ENCODE assay signal across 8 cellular contexts in the genomic region with DNA sequence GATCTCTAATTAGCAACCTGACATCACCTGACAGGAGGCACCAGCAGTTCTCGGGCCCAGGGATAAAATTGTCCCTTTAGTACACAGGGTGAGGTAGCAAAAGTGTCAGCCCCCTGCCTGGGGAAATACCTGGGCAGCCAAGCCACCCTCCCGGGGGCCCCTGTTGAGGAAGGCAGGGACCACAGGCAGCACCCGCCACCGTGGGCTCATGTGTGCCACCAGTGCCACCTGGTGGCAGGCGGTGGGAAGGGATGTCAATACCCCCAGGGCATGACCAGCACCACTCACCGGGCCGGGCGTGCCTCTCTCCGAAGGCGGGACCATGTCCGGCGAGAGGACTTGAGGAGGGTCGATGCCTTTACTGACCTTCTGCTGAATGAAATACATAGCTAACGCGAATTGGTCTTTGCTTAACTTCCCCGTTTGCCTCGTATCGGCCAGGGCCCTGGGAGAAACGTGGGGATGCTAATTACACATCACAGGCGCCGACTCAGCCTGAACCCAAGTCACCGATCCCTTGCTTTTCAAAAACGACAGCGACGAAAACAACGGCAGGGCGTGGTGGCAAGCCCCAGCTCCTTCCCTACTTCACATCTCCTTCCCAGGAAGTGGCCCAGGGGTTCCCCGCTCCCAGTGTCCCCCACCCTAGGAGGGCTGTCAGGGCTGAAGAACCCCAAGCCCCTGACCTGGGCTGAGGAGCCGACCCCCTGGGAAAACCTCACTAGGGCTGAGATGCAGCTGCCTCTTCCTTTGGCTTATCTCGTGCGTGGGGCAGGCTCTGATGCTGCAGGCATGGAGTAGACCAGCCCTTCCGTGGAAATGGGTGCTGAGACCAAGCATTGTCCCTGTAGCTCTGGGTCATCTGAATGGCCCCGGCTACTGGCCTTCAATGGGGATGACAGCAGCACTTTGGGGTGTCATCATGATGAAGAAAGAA. TPM values are rescaled to one million over a fixed set of nuclear protein-coding genes. Genes with fewer than 3 reads are reported as not detected.
DNase-seq lines count a peak whose midpoint lies in the region; ATAC-seq and TF ChIP-seq lines count a peak whose summit lies in the region.

No MANE protein-coding gene starts in this region.

- no peaks in the 10 kb centered on the region for H3K4me1 ChIP-seq in liver (ENCODE audit: control insufficient read depth in 4 of 4, insufficient read depth in 4 of 4, low read length in 3 of 4)

- no peak overlapping the region for H3K9ac ChIP-seq in liver (ENCODE audit: low read depth in 1 of 2, low read length in 2 of 2)

- H3K9me3 ChIP-seq in MG63, result no peaks in the 10 kb centered on the region
- H3K9me3 ChIP-seq in liver (ENCODE audit: control insufficient read depth in 4 of 4, low read length in 3 of 4), result no peaks in the 10 kb centered on the region

- H3K4me3 ChIP-seq in MG63 (no peak overlapping the region), liver (ENCODE audit: low read depth in 1 of 3, low read length in 3 of 3) (no peak overlapping the region)

- peak; percentile 10 for DNase-seq in NCI-H2029 (lab: John Stamatoyannopoulos, UW)
- no peak for DNase-seq in NCI-H2029 treated with DMSO at 0.1 percent for 48 hours (lab: John Stamatoyannopoulos, UW)
- DNase-seq in MG63, result peak; percentile 44
- peak; percentile 59 to 65 for DNase-seq in activated CD4-positive, alpha-beta T cell treated with anti-CD3 and anti-CD28 coated beads for 4 hours
- DNase-seq in cerebellar cortex (ENCODE audit: low spot score), result peak; percentile 54
- peak; percentile 47 for DNase-seq in stimulated activated CD8-positive, alpha-beta memory T cell treated with anti-CD3 and anti-CD28 coated beads, Interleukin-12 subunit alpha, Interleukin-12 subunit beta, amount 100 ng/mL, for 1 hour (ENCODE audit: low read depth)

- TF ChIP-seq RAD21 in liver (IDR thresholded peaks at IDR 0.05), result peak; percentile 68 to 84

- WGBS in liver, result 71% methylated on average over 33 of the region's 33 CpGs

- TF ChIP-seq CTCF in liver (IDR thresholded peaks at IDR 0.05; ENCODE audit: low read depth, low read length, missing input control), result peak; percentile 68

- H3K27ac ChIP-seq in liver (ENCODE audit: low read depth in 1 of 2, low read length in 2 of 2), result no peak overlapping the region

- H3K36me3 ChIP-seq in MG63 (peaks cover 69% of the 10 kb centered on the region), liver (ENCODE audit: control insufficient read depth in 4 of 4, insufficient read depth in 3 of 4, low read depth in 1 of 4, low read length in 3 of 4) (peaks cover 0 to 65% (median 30%) of the 10 kb centered on the region in 4 donors)

- no peak for ATAC-seq in HG03439 (IDR thresholded peaks at IDR 0.05; ENCODE audit: unreplicated experiment)

- no peaks in the 10 kb centered on the region for H3K27me3 ChIP-seq in MG63
- no peaks in the 10 kb centered on the region for H3K27me3 ChIP-seq in liver (ENCODE audit: control insufficient read depth in 4 of 4, insufficient read depth in 4 of 4, low read length in 3 of 4)

TF ChIP-seq in liver, 16 proteins besides CTCF, POLR2A, EP300 and RAD21:
- TF ChIP-seq, protein P1, sequence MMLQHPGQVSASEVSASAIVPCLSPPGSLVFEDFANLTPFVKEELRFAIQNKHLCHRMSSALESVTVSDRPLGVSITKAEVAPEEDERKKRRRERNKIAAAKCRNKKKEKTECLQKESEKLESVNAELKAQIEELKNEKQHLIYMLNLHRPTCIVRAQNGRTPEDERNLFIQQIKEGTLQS (IDR thresholded peaks at IDR 0.05), result no peak
- TF ChIP-seq GABPA (IDR thresholded peaks at IDR 0.05 in 1 of 2, conservative IDR thresholded peaks at IDR 0.05 in 1 of 2), result no peak
- TF ChIP-seq YY1 (IDR thresholded peaks at IDR 0.05), result no peak
- TF ChIP-seq, protein P2, sequence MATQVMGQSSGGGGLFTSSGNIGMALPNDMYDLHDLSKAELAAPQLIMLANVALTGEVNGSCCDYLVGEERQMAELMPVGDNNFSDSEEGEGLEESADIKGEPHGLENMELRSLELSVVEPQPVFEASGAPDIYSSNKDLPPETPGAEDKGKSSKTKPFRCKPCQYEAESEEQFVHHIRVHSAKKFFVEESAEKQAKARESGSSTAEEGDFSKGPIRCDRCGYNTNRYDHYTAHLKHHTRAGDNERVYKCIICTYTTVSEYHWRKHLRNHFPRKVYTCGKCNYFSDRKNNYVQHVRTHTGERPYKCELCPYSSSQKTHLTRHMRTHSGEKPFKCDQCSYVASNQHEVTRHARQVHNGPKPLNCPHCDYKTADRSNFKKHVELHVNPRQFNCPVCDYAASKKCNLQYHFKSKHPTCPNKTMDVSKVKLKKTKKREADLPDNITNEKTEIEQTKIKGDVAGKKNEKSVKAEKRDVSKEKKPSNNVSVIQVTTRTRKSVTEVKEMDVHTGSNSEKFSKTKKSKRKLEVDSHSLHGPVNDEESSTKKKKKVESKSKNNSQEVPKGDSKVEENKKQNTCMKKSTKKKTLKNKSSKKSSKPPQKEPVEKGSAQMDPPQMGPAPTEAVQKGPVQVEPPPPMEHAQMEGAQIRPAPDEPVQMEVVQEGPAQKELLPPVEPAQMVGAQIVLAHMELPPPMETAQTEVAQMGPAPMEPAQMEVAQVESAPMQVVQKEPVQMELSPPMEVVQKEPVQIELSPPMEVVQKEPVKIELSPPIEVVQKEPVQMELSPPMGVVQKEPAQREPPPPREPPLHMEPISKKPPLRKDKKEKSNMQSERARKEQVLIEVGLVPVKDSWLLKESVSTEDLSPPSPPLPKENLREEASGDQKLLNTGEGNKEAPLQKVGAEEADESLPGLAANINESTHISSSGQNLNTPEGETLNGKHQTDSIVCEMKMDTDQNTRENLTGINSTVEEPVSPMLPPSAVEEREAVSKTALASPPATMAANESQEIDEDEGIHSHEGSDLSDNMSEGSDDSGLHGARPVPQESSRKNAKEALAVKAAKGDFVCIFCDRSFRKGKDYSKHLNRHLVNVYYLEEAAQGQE (IDR thresholded peaks at IDR 0.05), result no peak
- no peak for TF ChIP-seq FOXA2 (IDR thresholded peaks at IDR 0.05)

RNA-seq across cellular contexts. Expression of a gene that starts 53.8 kb away (rescaled TPM):
- total RNA-seq in MG63 (2014; rRNA removed; shearing (Covaris generic); ENCODE audit: low replicate concordance), result 14.7 and 23.1 TPM in 2 replicates
- total RNA-seq in liver, result 10 to 100 TPM in 1 of 2 donors, 1 to 10 TPM in 1; 8.4 to 14.0 TPM
- 10 to 100 TPM in 1 of 2 donors, 1 to 10 TPM in 1; 5.3 to 10.2 TPM for polyA plus RNA-seq in liver
